In genomic region chr16:69307856-69308255, GRCh38 we compare ENCODE assay signal across 34 cellular contexts. TPM values are rescaled to one million over a fixed set of nuclear protein-coding genes. Genes with fewer than 3 reads are reported as not detected.
"Had no signal": no experiment of that assay in that cellular context is flagged by ENCODE, and none has a peak within 500 bp of the region (broad histone marks: within the 10 kb centered on the region; RNA-seq: fewer than 3 reads in every experiment).

No MANE protein-coding gene starts in this region.

- H3K4me1 ChIP-seq: breast epithelium had no signal

- H3K9me3 ChIP-seq: adrenal gland, ascending aorta, body of pancreas, breast epithelium had no signal

- H3K27ac ChIP-seq: adrenal gland, ascending aorta, body of pancreas, brain microvascular endothelial cell, breast epithelium, cardiac muscle cell had no signal

- H3K36me3 ChIP-seq: adrenal gland, brain microvascular endothelial cell, breast epithelium, cardiac muscle cell had no signal

- H3K27me3 ChIP-seq: adrenal gland, ascending aorta, body of pancreas, brain microvascular endothelial cell, breast epithelium, cardiac muscle cell had no signal

- DNase-seq: activated effector memory CD4-positive, alpha-beta T cell treated with anti-CD3 and anti-CD28 coated beads, Interleukin-2, amount 50 U/mL, for 16 hours; activated effector memory CD4-positive, alpha-beta T cell treated with Interleukin-2 at 50 U/mL for 16 hours; activated gamma-delta T cell; activated gamma-delta T cell treated with Interleukin-2 at 50 U/mL for 16 hours; activated naive CD4-positive, alpha-beta T cell; activated naive CD4-positive, alpha-beta T cell treated with anti-CD3 and anti-CD28 coated beads for 36 hours; activated naive CD4-positive, alpha-beta T cell treated with anti-CD3 and anti-CD28 coated beads, Interleukin-2, amount 10 ng/mL, durations not matched to agents 7 days and 5 days; activated naive CD4-positive, alpha-beta T cell treated with anti-CD3 and anti-CD28 coated beads, Interleukin-2, amount 50 U/mL, for 16 hours; activated naive CD4-positive, alpha-beta T cell treated with Interleukin-2 at 50 U/mL for 16 hours; activated naive CD8-positive, alpha-beta T cell treated with anti-CD3 and anti-CD28 coated beads for 36 hours; activated naive CD8-positive, alpha-beta T cell treated with anti-CD3 and anti-CD28 coated beads, Interleukin-2, amount 10 ng/mL, durations not matched to agents 7 days and 5 days; activated naive CD8-positive, alpha-beta T cell treated with anti-CD3 and anti-CD28 coated beads, Interleukin-2, amount 50 U/mL, for 24 hours; activated T-cell treated with anti-CD3 and anti-CD28 coated beads, Interleukin-2, amount 50 U/mL, for 1 hour; activated T-cell treated with anti-CD3 and anti-CD28 coated beads, Interleukin-2, amount 50 U/mL, for 24 hours; activated T-cell treated with anti-CD3 and anti-CD28 coated beads, Interleukin-2, amount 50 U/mL, for 4 hours; activated T-cell treated with anti-CD3 and anti-CD28 coated beads, Interleukin-2, amount 50 U/mL, for 48 hours; activated T-cell treated with anti-CD3 and anti-CD28 coated beads, Interleukin-2, amount 50 U/mL, for 72 hours; adrenal gland; amniotic stem cell; amygdala; anterior cingulate cortex; aorta; body of pancreas; brain microvascular endothelial cell; caudate nucleus; central memory CD4-positive, alpha-beta T cell; cerebellar nuclear complex had no signal

- ATAC-seq: activated naive CD4-positive, alpha-beta T cell treated with anti-CD3 and anti-CD28 coated beads, Interleukin-2, amount 50 U/mL, for 72 hours; activated naive CD8-positive, alpha-beta T cell treated with anti-CD3 and anti-CD28 coated beads, Interleukin-2, amount 50 U/mL, for 24 hours; activated T-cell treated with anti-CD3 and anti-CD28 coated beads, Interleukin-2, amount 50 U/mL, for 4 hours; activated T-cell treated with anti-CD3 and anti-CD28 coated beads, Interleukin-2, amount 50 U/mL, for 72 hours; activated T-helper 17 cell treated with anti-CD3 and anti-CD28 coated beads, Interleukin-2, amount 50 U/mL, for 72 hours; body of pancreas had no signal

- H3K4me3 ChIP-seq: adrenal gland, ascending aorta, body of pancreas, breast epithelium, cardiac muscle cell had no signal

RNA-seq across cellular contexts. Expression of gene TMED6, which starts 43.7 kb away (rescaled TPM):
- total RNA-seq: ascending aorta, bronchial epithelial cell, cerebellum had no signal
